In the genomic region with DNA sequence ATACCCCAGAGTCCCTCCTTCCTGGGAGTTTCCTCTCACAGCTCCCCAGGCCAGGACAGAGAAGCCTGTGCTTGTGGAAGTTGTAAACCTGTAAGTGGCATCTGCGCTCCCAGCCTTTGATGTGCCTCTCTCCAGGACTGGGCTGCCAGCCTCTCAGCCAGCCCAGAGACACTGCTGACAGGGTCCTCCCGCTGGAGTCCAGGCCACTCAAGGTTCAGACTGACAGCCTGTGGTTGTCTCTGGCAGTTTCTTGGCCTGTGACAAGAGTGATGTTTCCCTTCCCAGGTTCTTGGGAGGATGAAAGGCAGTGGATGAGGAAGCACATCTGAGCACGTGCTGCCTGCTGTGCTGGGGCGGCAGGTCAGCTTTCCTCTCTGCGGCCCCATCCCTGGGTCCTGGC, we compare ENCODE assay signal across 13 cellular contexts. TPM values are rescaled to one million over a fixed set of nuclear protein-coding genes. Genes with fewer than 3 reads are reported as not detected.
A peak's percentile ranks its signal among the peaks of the same experiment; 100 is the strongest.
DNase-seq lines count a peak whose midpoint lies in the region; ATAC-seq and TF ChIP-seq lines count a peak whose summit lies in the region.
"Had no signal": no experiment of that assay in that cellular context is flagged by ENCODE, and none has a peak within 500 bp of the region (broad histone marks: within the 10 kb centered on the region; RNA-seq: fewer than 3 reads in every experiment).

No MANE protein-coding gene starts in this region.

- peaks cover 46% of the 10 kb centered on the region for H3K4me1 Mint-ChIP-seq in activated CD4-positive, alpha-beta T cell treated with anti-CD3 and anti-CD28 coated beads, Interleukin-2, amount 10 ng/mL, durations not matched to agents 24 days and 14 days

- H3K36me3 ChIP-seq in mesenchymal stem cell (ENCODE audit: control insufficient read depth in 1 of 2, insufficient read depth in 2 of 2, low read depth in 1 of 2, low read length in 2 of 2), result peaks cover 4 to 17% of the 10 kb centered on the region in 2 experiments
- no peaks in the 10 kb centered on the region for H3K36me3 ChIP-seq in suprapubic skin
- peaks cover 2% of the 10 kb centered on the region for H3K36me3 ChIP-seq in SJCRH30
- H3K36me3 ChIP-seq: Peyer's patch had no signal

- H3K79me1 ChIP-seq in mesenchymal stem cell (replicated peaks; ENCODE audit: low read length, poor library complexity, severe bottlenecking), result peaks cover 33% of the 10 kb centered on the region

- ATAC-seq in HG02798 (IDR thresholded peaks at IDR 0.05; ENCODE audit: poor library complexity, unreplicated experiment), result no peak

- no peak overlapping the region for H3K14ac ChIP-seq in mesenchymal stem cell (ENCODE audit: low read length in 2 of 2)

- H3K18ac ChIP-seq in mesenchymal stem cell (ENCODE audit: low read depth in 1 of 2, low read length in 2 of 2), result peak overlapping the region in 1 of 2 experiments; percentile 19

- H2AK5ac ChIP-seq in mesenchymal stem cell (ENCODE audit: low read length, severe bottlenecking), result peak overlapping the region; percentile 43

- no peak overlapping the region for H2BK5ac ChIP-seq in mesenchymal stem cell (ENCODE audit: low read depth, low read length, poor library complexity, severe bottlenecking)

- no peak for TF ChIP-seq POLR2A in suprapubic skin (IDR thresholded peaks at IDR 0.05)

- H2BK15ac ChIP-seq in mesenchymal stem cell (ENCODE audit: low read depth, poor library complexity, severe bottlenecking), result no peak overlapping the region

- no peaks in the 10 kb centered on the region for H3K9me3 ChIP-seq in mesenchymal stem cell (ENCODE audit: control insufficient read depth, low read length)
- no peaks in the 10 kb centered on the region for H3K9me3 ChIP-seq in suprapubic skin
- no peaks in the 10 kb centered on the region for H3K9me3 ChIP-seq in SJCRH30 (replicated peaks)
- H3K9me3 ChIP-seq: Peyer's patch had no signal

- peak overlapping the region; percentile 12 for H3K4me2 ChIP-seq in mesenchymal stem cell (ENCODE audit: low read length, poor library complexity, severe bottlenecking)

- H3K9ac ChIP-seq in mesenchymal stem cell (ENCODE audit: low read length), result peak overlapping the region; percentile 40

- H4K8ac ChIP-seq in mesenchymal stem cell (ENCODE audit: low read length), result peak overlapping the region; percentile 43

- no peaks in the 10 kb centered on the region for H3K27me3 Mint-ChIP-seq in activated CD4-positive, alpha-beta T cell treated with anti-CD3 and anti-CD28 coated beads, Interleukin-2, amount 10 ng/mL, durations not matched to agents 24 days and 14 days

- H3K9me3 Mint-ChIP-seq in activated CD4-positive, alpha-beta T cell treated with anti-CD3 and anti-CD28 coated beads, Interleukin-2, amount 10 ng/mL, durations not matched to agents 24 days and 14 days, result no peaks in the 10 kb centered on the region
- H3K9me3 Mint-ChIP-seq: nephron progenitor cell had no signal

- no peak for TF ChIP-seq CTCF in suprapubic skin (IDR thresholded peaks at IDR 0.05)

- DNase-seq in activated CD4-positive, alpha-beta T cell treated with anti-CD3 and anti-CD28 coated beads, Interleukin-2, amount 10 ng/mL, durations not matched to agents 24 days and 14 days, result no peak
- DNase-seq in activated CD4-positive, alpha-beta T cell treated with anti-CD3 and anti-CD28 coated beads, Interleukin-2, amount 50 U/mL, for 1 hour, result no peak
- peak; percentile 54 for DNase-seq in UCSD-AML1 (lab: John Stamatoyannopoulos, UW; ENCODE audit: unreplicated experiment)
- DNase-seq in mesenchymal stem cell, result no peak
- DNase-seq in suprapubic skin (ENCODE audit: low spot score in 2 of 2), result no peak
- no peak for DNase-seq in LoVo (ENCODE audit: low spot score)
- no peak for DNase-seq in SJCRH30
- DNase-seq: DMS53, NCI-H1048, NCI-H345, nephron progenitor cell, Peyer's patch had no signal

- no peak for TF ChIP-seq EP300 in suprapubic skin (IDR thresholded peaks at IDR 0.05)

- H2BK120ac ChIP-seq in mesenchymal stem cell (ENCODE audit: low read depth, low read length), result no peak overlapping the region

- H3K4me3 ChIP-seq in mesenchymal stem cell (ENCODE audit: insufficient read depth in 1 of 2, low read depth in 1 of 2, low read length in 2 of 2), result no peak overlapping the region
- no peak overlapping the region for H3K4me3 ChIP-seq in suprapubic skin
- no peak overlapping the region for H3K4me3 ChIP-seq in SJCRH30
- H3K4me3 ChIP-seq: Peyer's patch had no signal

- no peak overlapping the region for H2AFZ ChIP-seq in mesenchymal stem cell (ENCODE audit: low read depth, low read length)

- H2BK12ac ChIP-seq in mesenchymal stem cell (ENCODE audit: low read length in 2 of 2), result peak overlapping the region; percentile 18 to 70

- H4K91ac ChIP-seq in mesenchymal stem cell (ENCODE audit: low read length), result no peak overlapping the region

- no peak overlapping the region for H3K4me3 Mint-ChIP-seq in activated CD4-positive, alpha-beta T cell treated with anti-CD3 and anti-CD28 coated beads, Interleukin-2, amount 10 ng/mL, durations not matched to agents 24 days and 14 days
- H3K4me3 Mint-ChIP-seq: nephron progenitor cell had no signal

- H3K23ac ChIP-seq in mesenchymal stem cell (ENCODE audit: low read length in 2 of 2), result peak overlapping the region in 1 of 2 experiments; percentile 46

- intact Hi-C loops in activated CD4-positive, alpha-beta T cell treated with anti-CD3 and anti-CD28 coated beads, Interleukin-2, amount 10 ng/mL, durations not matched to agents 24 days and 14 days (cut with micrococcal nuclease), result no loop called here

- no peaks in the 10 kb centered on the region for H3K27me3 ChIP-seq in mesenchymal stem cell (ENCODE audit: control insufficient read depth in 1 of 2, insufficient read depth in 1 of 2, low read length in 2 of 2)
- no peaks in the 10 kb centered on the region for H3K27me3 ChIP-seq in suprapubic skin
- no peaks in the 10 kb centered on the region for H3K27me3 ChIP-seq in SJCRH30
- H3K27me3 ChIP-seq: Peyer's patch had no signal

- H3K36me3 Mint-ChIP-seq in activated CD4-positive, alpha-beta T cell treated with anti-CD3 and anti-CD28 coated beads, Interleukin-2, amount 10 ng/mL, durations not matched to agents 24 days and 14 days (ENCODE audit: low read depth), result peaks cover 3% of the 10 kb centered on the region

- 45% methylated on average over 5 of the region's 5 CpGs for WGBS in mesenchymal stem cell
- WGBS in suprapubic skin, result 32% methylated on average over 4 of the region's 5 CpGs

- H3K4ac ChIP-seq in mesenchymal stem cell (ENCODE audit: low read depth in 1 of 2, low read length in 2 of 2), result peak overlapping the region in 1 of 2 experiments; percentile 76

- H3K27ac ChIP-seq in mesenchymal stem cell (ENCODE audit: low read length, poor library complexity, severe bottlenecking) (peak overlapping the region; percentile 19), suprapubic skin (peak overlapping the region; percentile 88), SJCRH30 (no peak overlapping the region)

- peaks cover 53% of the 10 kb centered on the region for H3K4me1 ChIP-seq in mesenchymal stem cell (ENCODE audit: control insufficient read depth, insufficient read depth, low read depth, low read length)
- peaks cover 83% of the 10 kb centered on the region for H3K4me1 ChIP-seq in suprapubic skin
- peaks cover 17% of the 10 kb centered on the region for H3K4me1 ChIP-seq in SJCRH30

- peak overlapping the region; percentile 46 for H3K27ac Mint-ChIP-seq in activated CD4-positive, alpha-beta T cell treated with anti-CD3 and anti-CD28 coated beads, Interleukin-2, amount 10 ng/mL, durations not matched to agents 24 days and 14 days
- H3K27ac Mint-ChIP-seq: nephron progenitor cell had no signal

RNA-seq across cellular contexts. Expression of a gene that starts 3.0 kb away (rescaled TPM):
- 10.5 and 11.5 TPM in 2 replicates for total RNA-seq in activated CD4-positive, alpha-beta T cell treated with anti-CD3 and anti-CD28 coated beads, Interleukin-2, amount 10 ng/mL, durations not matched to agents 24 days and 14 days
- polyA plus RNA-seq in mesenchymal stem cell (2013, experiment 1 of 2), result 62.3 TPM
- 60.2 TPM for polyA plus RNA-seq in mesenchymal stem cell (2013, experiment 2 of 2)
- total RNA-seq in suprapubic skin, result 100 to 1,000 TPM in 1 of 4 donors, 10 to 100 TPM in 3; 76.3 to 114 (median 86.2) TPM
- 37.8 and 40.6 TPM in 2 replicates for total RNA-seq in SJCRH30 (2014; rRNA removed; shearing (Covaris generic))

RNA-seq across cellular contexts. Expression of a gene that starts 18.7 kb away (rescaled TPM):
- 21.8 and 23.6 TPM in 2 replicates for total RNA-seq in activated CD4-positive, alpha-beta T cell treated with anti-CD3 and anti-CD28 coated beads, Interleukin-2, amount 10 ng/mL, durations not matched to agents 24 days and 14 days
- 3.5 TPM for polyA plus RNA-seq in mesenchymal stem cell (2013, experiment 1 of 2)
- polyA plus RNA-seq in mesenchymal stem cell (2013, experiment 2 of 2), result 3.1 TPM
- 1 to 10 TPM; 1.9 to 3.9 (median 3.0) TPM for total RNA-seq in suprapubic skin
- 50.2 and 52.9 TPM in 2 replicates for total RNA-seq in SJCRH30 (2014; rRNA removed; shearing (Covaris generic))
